In the genomic region with DNA sequence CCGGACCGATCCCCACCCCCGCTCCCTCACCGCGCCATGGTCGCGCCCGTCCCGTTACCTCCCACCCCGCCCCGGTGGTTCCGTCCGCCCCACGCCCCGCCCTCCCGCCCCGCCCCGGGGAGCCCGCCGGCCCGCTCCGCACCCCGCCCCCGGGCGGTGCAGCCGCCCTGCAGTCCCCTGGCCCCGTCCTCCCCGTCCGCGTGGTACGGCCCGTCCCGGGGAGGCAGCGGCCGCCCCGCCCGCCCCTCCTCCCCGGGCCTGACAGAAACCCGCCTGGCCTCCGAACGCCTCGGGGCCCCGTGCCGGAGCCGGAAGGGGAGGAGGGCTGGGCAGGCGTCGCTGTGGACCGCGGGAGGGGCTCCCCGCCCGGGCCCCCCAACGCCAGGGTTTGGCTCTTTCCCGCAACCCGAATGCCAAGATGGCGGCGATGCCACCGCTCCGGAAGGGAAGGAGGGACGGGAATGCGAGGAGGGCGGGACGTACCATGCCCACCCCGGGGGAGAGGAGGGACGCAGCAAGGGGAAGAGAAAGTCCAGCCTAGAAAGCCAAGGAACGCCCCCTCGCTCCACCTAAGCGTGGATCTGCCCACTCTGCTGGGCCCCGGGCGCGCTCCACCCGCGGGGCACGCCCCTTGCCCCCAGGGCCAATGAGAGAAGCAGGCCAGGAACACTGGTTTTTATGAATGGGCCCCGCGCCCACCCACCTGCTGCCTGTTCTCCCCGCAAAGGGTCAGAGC, we compare ENCODE assay signal across 1 cellular context.
TF ChIP-seq lines count a peak whose summit lies in the region.

A gene (minus strand): TSS at position 56 of the 736 bp plus-strand sequence. CDS start 132 bp downstream, outside the sequence.

TF ChIP-seq in HepG2, 621 proteins besides CTCF, POLR2A, EP300 and RAD21 (continued from another document and continues in another):
- no peak for TF ChIP-seq HNF4A (CRISPR knock-in tag; IDR thresholded peaks at IDR 0.05)
- TF ChIP-seq, protein P1, sequence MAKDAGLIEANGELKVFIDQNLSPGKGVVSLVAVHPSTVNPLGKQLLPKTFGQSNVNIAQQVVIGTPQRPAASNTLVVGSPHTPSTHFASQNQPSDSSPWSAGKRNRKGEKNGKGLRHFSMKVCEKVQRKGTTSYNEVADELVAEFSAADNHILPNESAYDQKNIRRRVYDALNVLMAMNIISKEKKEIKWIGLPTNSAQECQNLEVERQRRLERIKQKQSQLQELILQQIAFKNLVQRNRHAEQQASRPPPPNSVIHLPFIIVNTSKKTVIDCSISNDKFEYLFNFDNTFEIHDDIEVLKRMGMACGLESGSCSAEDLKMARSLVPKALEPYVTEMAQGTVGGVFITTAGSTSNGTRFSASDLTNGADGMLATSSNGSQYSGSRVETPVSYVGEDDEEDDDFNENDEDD (CRISPR knock-in tag; IDR thresholded peaks at IDR 0.05; ENCODE audit: borderline replicate concordance), result peak; percentile 69; the same call in 1 of the 2 replicates
- no peak for TF ChIP-seq SNRNP70 (IDR thresholded peaks at IDR 0.05; ENCODE audit: low read depth, low read length)
- TF ChIP-seq, protein P2, sequence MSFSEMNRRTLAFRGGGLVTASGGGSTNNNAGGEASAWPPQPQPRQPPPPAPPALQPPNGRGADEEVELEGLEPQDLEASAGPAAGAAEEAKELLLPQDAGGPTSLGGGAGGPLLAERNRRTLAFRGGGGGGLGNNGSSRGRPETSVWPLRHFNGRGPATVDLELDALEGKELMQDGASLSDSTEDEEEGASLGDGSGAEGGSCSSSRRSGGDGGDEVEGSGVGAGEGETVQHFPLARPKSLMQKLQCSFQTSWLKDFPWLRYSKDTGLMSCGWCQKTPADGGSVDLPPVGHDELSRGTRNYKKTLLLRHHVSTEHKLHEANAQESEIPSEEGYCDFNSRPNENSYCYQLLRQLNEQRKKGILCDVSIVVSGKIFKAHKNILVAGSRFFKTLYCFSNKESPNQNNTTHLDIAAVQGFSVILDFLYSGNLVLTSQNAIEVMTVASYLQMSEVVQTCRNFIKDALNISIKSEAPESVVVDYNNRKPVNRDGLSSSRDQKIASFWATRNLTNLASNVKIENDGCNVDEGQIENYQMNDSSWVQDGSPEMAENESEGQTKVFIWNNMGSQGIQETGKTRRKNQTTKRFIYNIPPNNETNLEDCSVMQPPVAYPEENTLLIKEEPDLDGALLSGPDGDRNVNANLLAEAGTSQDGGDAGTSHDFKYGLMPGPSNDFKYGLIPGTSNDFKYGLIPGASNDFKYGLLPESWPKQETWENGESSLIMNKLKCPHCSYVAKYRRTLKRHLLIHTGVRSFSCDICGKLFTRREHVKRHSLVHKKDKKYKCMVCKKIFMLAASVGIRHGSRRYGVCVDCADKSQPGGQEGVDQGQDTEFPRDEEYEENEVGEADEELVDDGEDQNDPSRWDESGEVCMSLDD (CRISPR knock-in tag; IDR thresholded peaks at IDR 0.05; ENCODE audit: borderline replicate concordance), result no peak
- no peak for TF ChIP-seq MZF1 (CRISPR knock-in tag; IDR thresholded peaks at IDR 0.05; ENCODE audit: borderline replicate concordance)
- TF ChIP-seq ZNF720 (CRISPR knock-in tag; IDR thresholded peaks at IDR 0.05), result no peak
- TF ChIP-seq, protein P3, sequence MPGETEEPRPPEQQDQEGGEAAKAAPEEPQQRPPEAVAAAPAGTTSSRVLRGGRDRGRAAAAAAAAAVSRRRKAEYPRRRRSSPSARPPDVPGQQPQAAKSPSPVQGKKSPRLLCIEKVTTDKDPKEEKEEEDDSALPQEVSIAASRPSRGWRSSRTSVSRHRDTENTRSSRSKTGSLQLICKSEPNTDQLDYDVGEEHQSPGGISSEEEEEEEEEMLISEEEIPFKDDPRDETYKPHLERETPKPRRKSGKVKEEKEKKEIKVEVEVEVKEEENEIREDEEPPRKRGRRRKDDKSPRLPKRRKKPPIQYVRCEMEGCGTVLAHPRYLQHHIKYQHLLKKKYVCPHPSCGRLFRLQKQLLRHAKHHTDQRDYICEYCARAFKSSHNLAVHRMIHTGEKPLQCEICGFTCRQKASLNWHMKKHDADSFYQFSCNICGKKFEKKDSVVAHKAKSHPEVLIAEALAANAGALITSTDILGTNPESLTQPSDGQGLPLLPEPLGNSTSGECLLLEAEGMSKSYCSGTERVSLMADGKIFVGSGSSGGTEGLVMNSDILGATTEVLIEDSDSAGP (CRISPR knock-in tag; IDR thresholded peaks at IDR 0.05; ENCODE audit: borderline replicate concordance), result peak; percentile 89
- TF ChIP-seq ZBTB8A (CRISPR knock-in tag; IDR thresholded peaks at IDR 0.05; ENCODE audit: borderline replicate concordance, low read depth), result peak; percentile 63; the same call in 1 of the 2 replicates
- TF ChIP-seq ZNF670 (CRISPR knock-in tag; IDR thresholded peaks at IDR 0.05; ENCODE audit: borderline replicate concordance), result no peak
- no peak for TF ChIP-seq NR1H2 (CRISPR knock-in tag; IDR thresholded peaks at IDR 0.05; ENCODE audit: borderline replicate concordance, low read depth)
- TF ChIP-seq, protein P4, sequence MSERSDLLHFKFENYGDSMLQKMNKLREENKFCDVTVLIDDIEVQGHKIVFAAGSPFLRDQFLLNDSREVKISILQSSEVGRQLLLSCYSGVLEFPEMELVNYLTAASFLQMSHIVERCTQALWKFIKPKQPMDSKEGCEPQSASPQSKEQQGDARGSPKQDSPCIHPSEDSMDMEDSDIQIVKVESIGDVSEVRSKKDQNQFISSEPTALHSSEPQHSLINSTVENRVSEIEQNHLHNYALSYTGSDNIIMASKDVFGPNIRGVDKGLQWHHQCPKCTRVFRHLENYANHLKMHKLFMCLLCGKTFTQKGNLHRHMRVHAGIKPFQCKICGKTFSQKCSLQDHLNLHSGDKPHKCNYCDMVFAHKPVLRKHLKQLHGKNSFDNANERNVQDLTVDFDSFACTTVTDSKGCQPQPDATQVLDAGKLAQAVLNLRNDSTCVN (CRISPR knock-in tag; IDR thresholded peaks at IDR 0.05; ENCODE audit: borderline replicate concordance), result no peak
- peak; percentile 73 for TF ChIP-seq SMAD3 (CRISPR knock-in tag; IDR thresholded peaks at IDR 0.05)
- TF ChIP-seq, protein P5, sequence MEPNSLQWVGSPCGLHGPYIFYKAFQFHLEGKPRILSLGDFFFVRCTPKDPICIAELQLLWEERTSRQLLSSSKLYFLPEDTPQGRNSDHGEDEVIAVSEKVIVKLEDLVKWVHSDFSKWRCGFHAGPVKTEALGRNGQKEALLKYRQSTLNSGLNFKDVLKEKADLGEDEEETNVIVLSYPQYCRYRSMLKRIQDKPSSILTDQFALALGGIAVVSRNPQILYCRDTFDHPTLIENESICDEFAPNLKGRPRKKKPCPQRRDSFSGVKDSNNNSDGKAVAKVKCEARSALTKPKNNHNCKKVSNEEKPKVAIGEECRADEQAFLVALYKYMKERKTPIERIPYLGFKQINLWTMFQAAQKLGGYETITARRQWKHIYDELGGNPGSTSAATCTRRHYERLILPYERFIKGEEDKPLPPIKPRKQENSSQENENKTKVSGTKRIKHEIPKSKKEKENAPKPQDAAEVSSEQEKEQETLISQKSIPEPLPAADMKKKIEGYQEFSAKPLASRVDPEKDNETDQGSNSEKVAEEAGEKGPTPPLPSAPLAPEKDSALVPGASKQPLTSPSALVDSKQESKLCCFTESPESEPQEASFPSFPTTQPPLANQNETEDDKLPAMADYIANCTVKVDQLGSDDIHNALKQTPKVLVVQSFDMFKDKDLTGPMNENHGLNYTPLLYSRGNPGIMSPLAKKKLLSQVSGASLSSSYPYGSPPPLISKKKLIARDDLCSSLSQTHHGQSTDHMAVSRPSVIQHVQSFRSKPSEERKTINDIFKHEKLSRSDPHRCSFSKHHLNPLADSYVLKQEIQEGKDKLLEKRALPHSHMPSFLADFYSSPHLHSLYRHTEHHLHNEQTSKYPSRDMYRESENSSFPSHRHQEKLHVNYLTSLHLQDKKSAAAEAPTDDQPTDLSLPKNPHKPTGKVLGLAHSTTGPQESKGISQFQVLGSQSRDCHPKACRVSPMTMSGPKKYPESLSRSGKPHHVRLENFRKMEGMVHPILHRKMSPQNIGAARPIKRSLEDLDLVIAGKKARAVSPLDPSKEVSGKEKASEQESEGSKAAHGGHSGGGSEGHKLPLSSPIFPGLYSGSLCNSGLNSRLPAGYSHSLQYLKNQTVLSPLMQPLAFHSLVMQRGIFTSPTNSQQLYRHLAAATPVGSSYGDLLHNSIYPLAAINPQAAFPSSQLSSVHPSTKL (CRISPR knock-in tag; IDR thresholded peaks at IDR 0.05), result peak; percentile 73
- TF ChIP-seq, protein P6, sequence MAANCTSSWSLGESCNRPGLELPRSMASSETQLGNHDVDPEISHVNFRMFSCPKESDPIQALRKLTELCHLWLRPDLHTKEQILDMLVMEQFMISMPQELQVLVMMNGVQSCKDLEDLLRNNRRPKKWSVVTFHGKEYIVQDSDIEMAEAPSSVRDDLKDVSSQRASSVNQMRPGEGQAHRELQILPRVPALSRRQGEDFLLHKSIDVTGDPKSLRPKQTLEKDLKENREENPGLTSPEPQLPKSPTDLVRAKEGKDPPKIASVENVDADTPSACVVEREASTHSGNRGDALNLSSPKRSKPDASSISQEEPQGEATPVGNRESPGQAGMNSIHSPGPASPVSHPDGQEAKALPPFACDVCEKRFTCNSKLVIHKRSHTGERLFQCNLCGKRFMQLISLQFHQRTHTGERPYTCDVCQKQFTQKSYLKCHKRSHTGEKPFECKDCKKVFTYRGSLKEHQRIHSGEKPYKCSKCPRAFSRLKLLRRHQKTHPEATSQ (CRISPR knock-in tag; IDR thresholded peaks at IDR 0.05; ENCODE audit: borderline replicate concordance), result peak; percentile 69; the same call in 1 of the 2 replicates
- TF ChIP-seq, protein P7, sequence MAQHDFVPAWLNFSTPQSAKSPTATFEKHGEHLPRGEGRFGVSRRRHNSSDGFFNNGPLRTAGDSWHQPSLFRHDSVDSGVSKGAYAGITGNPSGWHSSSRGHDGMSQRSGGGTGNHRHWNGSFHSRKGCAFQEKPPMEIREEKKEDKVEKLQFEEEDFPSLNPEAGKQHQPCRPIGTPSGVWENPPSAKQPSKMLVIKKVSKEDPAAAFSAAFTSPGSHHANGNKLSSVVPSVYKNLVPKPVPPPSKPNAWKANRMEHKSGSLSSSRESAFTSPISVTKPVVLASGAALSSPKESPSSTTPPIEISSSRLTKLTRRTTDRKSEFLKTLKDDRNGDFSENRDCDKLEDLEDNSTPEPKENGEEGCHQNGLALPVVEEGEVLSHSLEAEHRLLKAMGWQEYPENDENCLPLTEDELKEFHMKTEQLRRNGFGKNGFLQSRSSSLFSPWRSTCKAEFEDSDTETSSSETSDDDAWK (CRISPR knock-in tag; IDR thresholded peaks at IDR 0.05), result no peak
- no peak; the same call in 1 of the 2 replicates for TF ChIP-seq AKAP8 (CRISPR knock-in tag; IDR thresholded peaks at IDR 0.05)
- no peak for TF ChIP-seq ZNF256 (CRISPR knock-in tag; conservative IDR thresholded peaks at IDR 0.05)
- TF ChIP-seq, protein P8, sequence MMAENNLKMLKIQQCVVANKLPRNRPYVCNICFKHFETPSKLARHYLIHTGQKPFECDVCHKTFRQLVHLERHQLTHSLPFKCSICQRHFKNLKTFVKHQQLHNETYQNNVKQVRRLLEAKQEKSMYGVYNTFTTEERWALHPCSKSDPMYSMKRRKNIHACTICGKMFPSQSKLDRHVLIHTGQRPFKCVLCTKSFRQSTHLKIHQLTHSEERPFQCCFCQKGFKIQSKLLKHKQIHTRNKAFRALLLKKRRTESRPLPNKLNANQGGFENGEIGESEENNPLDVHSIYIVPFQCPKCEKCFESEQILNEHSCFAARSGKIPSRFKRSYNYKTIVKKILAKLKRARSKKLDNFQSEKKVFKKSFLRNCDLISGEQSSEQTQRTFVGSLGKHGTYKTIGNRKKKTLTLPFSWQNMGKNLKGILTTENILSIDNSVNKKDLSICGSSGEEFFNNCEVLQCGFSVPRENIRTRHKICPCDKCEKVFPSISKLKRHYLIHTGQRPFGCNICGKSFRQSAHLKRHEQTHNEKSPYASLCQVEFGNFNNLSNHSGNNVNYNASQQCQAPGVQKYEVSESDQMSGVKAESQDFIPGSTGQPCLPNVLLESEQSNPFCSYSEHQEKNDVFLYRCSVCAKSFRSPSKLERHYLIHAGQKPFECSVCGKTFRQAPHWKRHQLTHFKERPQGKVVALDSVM (CRISPR knock-in tag; IDR thresholded peaks at IDR 0.05), result peak; percentile 54
- no peak; the same call in 1 of the 2 replicates for TF ChIP-seq HOXA9 (CRISPR knock-in tag; IDR thresholded peaks at IDR 0.05; ENCODE audit: borderline replicate concordance)
- peak; percentile 72 for TF ChIP-seq ZNF501 (CRISPR knock-in tag; IDR thresholded peaks at IDR 0.05)
- TF ChIP-seq, protein P9, sequence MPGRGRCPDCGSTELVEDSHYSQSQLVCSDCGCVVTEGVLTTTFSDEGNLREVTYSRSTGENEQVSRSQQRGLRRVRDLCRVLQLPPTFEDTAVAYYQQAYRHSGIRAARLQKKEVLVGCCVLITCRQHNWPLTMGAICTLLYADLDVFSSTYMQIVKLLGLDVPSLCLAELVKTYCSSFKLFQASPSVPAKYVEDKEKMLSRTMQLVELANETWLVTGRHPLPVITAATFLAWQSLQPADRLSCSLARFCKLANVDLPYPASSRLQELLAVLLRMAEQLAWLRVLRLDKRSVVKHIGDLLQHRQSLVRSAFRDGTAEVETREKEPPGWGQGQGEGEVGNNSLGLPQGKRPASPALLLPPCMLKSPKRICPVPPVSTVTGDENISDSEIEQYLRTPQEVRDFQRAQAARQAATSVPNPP (CRISPR knock-in tag; IDR thresholded peaks at IDR 0.05), result no peak
- peak; percentile 74; the same call in 1 of the 2 replicates for TF ChIP-seq NKX3-1 (CRISPR knock-in tag; IDR thresholded peaks at IDR 0.05)
- 0 out of 2 replicates have a peak, but pooled peaks have one; percentile 23 for TF ChIP-seq ZNF589 (CRISPR knock-in tag; conservative IDR thresholded peaks at IDR 0.05)
- TF ChIP-seq SRY (CRISPR knock-in tag; IDR thresholded peaks at IDR 0.05), result no peak
- TF ChIP-seq, protein P10, sequence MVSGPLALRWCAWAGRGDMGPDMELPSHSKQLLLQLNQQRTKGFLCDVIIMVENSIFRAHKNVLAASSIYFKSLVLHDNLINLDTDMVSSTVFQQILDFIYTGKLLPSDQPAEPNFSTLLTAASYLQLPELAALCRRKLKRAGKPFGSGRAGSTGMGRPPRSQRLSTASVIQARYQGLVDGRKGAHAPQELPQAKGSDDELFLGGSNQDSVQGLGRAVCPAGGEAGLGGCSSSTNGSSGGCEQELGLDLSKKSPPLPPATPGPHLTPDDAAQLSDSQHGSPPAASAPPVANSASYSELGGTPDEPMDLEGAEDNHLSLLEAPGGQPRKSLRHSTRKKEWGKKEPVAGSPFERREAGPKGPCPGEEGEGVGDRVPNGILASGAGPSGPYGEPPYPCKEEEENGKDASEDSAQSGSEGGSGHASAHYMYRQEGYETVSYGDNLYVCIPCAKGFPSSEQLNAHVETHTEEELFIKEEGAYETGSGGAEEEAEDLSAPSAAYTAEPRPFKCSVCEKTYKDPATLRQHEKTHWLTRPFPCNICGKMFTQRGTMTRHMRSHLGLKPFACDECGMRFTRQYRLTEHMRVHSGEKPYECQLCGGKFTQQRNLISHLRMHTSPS (CRISPR knock-in tag; IDR thresholded peaks at IDR 0.05; ENCODE audit: low read depth), result peak; percentile 51
- TF ChIP-seq, protein P11, sequence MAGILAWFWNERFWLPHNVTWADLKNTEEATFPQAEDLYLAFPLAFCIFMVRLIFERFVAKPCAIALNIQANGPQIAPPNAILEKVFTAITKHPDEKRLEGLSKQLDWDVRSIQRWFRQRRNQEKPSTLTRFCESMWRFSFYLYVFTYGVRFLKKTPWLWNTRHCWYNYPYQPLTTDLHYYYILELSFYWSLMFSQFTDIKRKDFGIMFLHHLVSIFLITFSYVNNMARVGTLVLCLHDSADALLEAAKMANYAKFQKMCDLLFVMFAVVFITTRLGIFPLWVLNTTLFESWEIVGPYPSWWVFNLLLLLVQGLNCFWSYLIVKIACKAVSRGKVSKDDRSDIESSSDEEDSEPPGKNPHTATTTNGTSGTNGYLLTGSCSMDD (CRISPR knock-in tag; IDR thresholded peaks at IDR 0.05), result no peak
- TF ChIP-seq MEIS2 (CRISPR knock-in tag; IDR thresholded peaks at IDR 0.05), result 0 out of 2 replicates have a peak, but pooled peaks have one; percentile 63
- peak; percentile 76 for TF ChIP-seq GATAD2A (CRISPR knock-in tag; IDR thresholded peaks at IDR 0.05)
